8 cellular contexts compared by ENCODE assay signal in genomic region chr11:64372802-64373597, GRCh38. TPM values are rescaled to one million over a fixed set of nuclear protein-coding genes. Genes with fewer than 3 reads are reported as not detected.
DNase-seq lines count a peak whose midpoint lies in the region; ATAC-seq and TF ChIP-seq lines count a peak whose summit lies in the region.

No MANE protein-coding gene starts in this region.

- H3K4me1 ChIP-seq in gastrocnemius medialis, result peaks cover 0 to 2% of the 10 kb centered on the region in 2 donors

- no peak overlapping the region for H3K27ac ChIP-seq in gastrocnemius medialis

- H3K27me3 ChIP-seq in gastrocnemius medialis, result no peaks in the 10 kb centered on the region

- no peak for TF ChIP-seq POLR2A in gastrocnemius medialis (IDR thresholded peaks at IDR 0.05)

- intact Hi-C loops in gastrocnemius medialis (cut with DNase I; ENCODE audit: low total_unique reads), result no loop called here

- TF ChIP-seq CTCF in gastrocnemius medialis (IDR thresholded peaks at IDR 0.05 in 4 of 5, conservative IDR thresholded peaks at IDR 0.05 in 1 of 5), result no peak

- peak; percentile 21 to 45 for ATAC-seq in activated CD4-positive, CD25-positive, alpha-beta regulatory T cell treated with anti-CD3 and anti-CD28 coated beads, Interleukin-2, amount 50 U/mL, for 24 hours
- ATAC-seq in gastrocnemius medialis, result peak; percentile 78 to 81
- ATAC-seq in GM18511 (IDR thresholded peaks at IDR 0.05; ENCODE audit: unreplicated experiment), result no peak

- peaks cover 0 to 7% of the 10 kb centered on the region in 2 donors for H3K36me3 ChIP-seq in gastrocnemius medialis

- H3K4me3 ChIP-seq in gastrocnemius medialis, result peak overlapping the region in 1 of 4 donors; percentile 11

- DNase-seq in activated CD4-positive, CD25-positive, alpha-beta regulatory T cell treated with anti-CD3 and anti-CD28 coated beads, Interleukin-2, amount 50 U/mL, for 72 hours, result no peak
- DNase-seq in NCI-H2227 treated with DMSO at 0.1 percent for 48 hours (lab: John Stamatoyannopoulos, UW), result peak; percentile 94
- DNase-seq in cerebellar nuclear complex (lab: John Stamatoyannopoulos, UW), result peak; percentile 85 to 97
- DNase-seq in gastrocnemius medialis, result no peak
- no peak for DNase-seq in T-helper 9 cell
- DNase-seq in amniotic stem cell (lab: John Stamatoyannopoulos, UW), result no peak

- no peaks in the 10 kb centered on the region for H3K9me3 ChIP-seq in gastrocnemius medialis

- in situ Hi-C loops in gastrocnemius medialis (cut with MboI; ENCODE audit: low sequenced_read_pairs in 4 of 4), result no loop called here

RNA-seq across cellular contexts. Expression of gene RPS6KA4, which starts 14.0 kb away (rescaled TPM):
- 10 to 100 TPM; 16.6 to 27.0 (median 17.2) TPM for total RNA-seq in gastrocnemius medialis

RNA-seq across cellular contexts. Expression of gene CCDC88B, which starts 33.0 kb away (rescaled TPM):
- total RNA-seq in gastrocnemius medialis, result 1 to 10 TPM in 3 of 4 donors, under 1 TPM in 1; 0.98 to 5.2 (median 2.1) TPM

RNA-seq across cellular contexts. Expression of gene PRDX5, which starts 55.1 kb away (rescaled TPM):
- total RNA-seq in gastrocnemius medialis, result 100 to 1,000 TPM; 170 to 257 (median 219) TPM

RNA-seq across cellular contexts. Expression of gene TRMT112, which starts 55.6 kb away (rescaled TPM):
- total RNA-seq in gastrocnemius medialis, result 100 to 1,000 TPM; 133 to 226 (median 194) TPM

Comparison
In these comparisons a context has a peak if more than half of its experiments do, and no peak if none do; other contexts are left out.
1. DNase-seq: peak in NCI-H2227 treated with DMSO at 0.1 percent for 48 hours (single experiment) and cerebellar nuclear complex (2 of 2); none in activated CD4-positive, CD25-positive, alpha-beta regulatory T cell treated with anti-CD3 and anti-CD28 coated beads, Interleukin-2, amount 50 U/mL, for 72 hours (single experiment), gastrocnemius medialis (0 of 2), T-helper 9 cell (single experiment) and amniotic stem cell (single experiment).